8 cellular contexts compared by ENCODE assay signal in the genomic region with DNA sequence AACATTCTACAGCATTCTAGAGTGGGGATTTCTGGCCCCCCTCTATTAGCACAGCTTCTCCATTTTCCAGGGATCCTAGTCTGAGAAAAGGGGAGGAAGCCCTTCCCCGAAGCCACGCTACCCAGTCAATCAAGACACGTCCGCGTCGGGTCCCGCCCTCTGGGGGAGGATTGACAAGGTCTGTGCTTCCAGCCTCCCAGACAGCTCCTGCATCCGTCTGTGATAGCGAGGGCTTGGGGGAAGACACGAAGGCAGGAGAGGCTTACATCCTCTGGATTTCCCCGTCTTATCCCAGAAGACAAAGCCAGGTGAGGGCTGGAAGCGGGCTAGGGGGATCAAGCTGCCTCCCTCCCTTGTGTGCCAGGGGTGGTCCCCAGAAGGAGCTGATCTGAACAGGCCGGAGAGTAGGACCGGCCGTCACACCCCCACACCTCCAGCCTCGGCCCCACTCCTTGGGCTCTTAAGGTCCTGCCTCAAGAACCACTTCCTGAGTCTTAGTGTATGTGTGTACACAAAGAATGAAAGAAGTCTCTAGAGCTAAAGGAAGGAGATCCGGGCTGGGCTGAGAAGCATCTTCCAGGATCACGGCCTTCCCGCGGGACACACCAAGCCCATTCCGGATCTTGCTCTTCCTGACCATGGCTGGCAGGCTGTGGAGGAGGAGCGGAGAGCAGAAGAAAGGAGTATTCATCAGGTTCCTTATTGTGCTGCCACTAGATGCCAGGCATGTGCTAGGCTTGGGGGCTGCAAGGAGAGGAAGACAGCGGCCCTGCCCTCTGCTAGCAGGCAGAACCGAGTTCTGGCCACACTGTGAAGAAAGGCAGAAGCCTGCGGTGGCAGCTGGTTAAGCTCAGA. TPM values are rescaled to one million over a fixed set of nuclear protein-coding genes. Genes with fewer than 3 reads are reported as not detected.
DNase-seq lines count a peak whose midpoint lies in the region; ATAC-seq and TF ChIP-seq lines count a peak whose summit lies in the region.

No MANE protein-coding gene starts in this region.

- ATAC-seq in HG02678 (IDR thresholded peaks at IDR 0.05; ENCODE audit: unreplicated experiment) = peak; percentile 53

- peak overlapping the region; percentile 83 for H3K4me3 ChIP-seq in astrocyte of the spinal cord (ENCODE audit: low read depth, low read length)

- in situ Hi-C loops in astrocyte of the spinal cord (cut with HindIII; ENCODE audit: low sequenced_read_pairs) = no loop called here

- no peak for TF ChIP-seq CTCF in astrocyte of the spinal cord (IDR thresholded peaks at IDR 0.05; ENCODE audit: low read depth, low read length)

- DNase-seq in NCI-H1417 (lab: John Stamatoyannopoulos, UW) (peak; percentile 84 to 91 (median 89)), NCI-H1417 treated with DMSO at 0.1 percent for 48 hours (lab: John Stamatoyannopoulos, UW) (no peak), NCI-H1105 treated with DMSO at 0.1 percent for 48 hours (lab: John Stamatoyannopoulos, UW) (peak; percentile 52), SW480 (ENCODE audit: low spot score) (peak; percentile 87), astrocyte of the spinal cord (ENCODE audit: low read depth, low spot score) (peak; percentile 73), hippocampal formation (lab: John Stamatoyannopoulos, UW) (peak; percentile 83 to 86), pulmonary artery endothelial cell (ENCODE audit: low read depth, low spot score) (peak; percentile 77)

RNA-seq across cellular contexts. Expression of a gene that starts 1.0 kb away (rescaled TPM):
- total RNA-seq in pulmonary artery endothelial cell = 1,224 and 1,479 TPM in 2 replicates

RNA-seq across cellular contexts. Expression of a gene that starts 9.6 kb away (rescaled TPM):
- 0.63 and 0.79 TPM in 2 replicates for total RNA-seq in pulmonary artery endothelial cell

RNA-seq across cellular contexts. Expression of a gene that starts 13.1 kb away (rescaled TPM):
- 3.6 and 5.1 TPM in 2 replicates for total RNA-seq in pulmonary artery endothelial cell

RNA-seq across cellular contexts. Expression of a gene that starts 14.0 kb away (rescaled TPM):
- total RNA-seq in pulmonary artery endothelial cell = 53.6 and 62.4 TPM in 2 replicates

RNA-seq across cellular contexts. Expression of a gene that starts 22.1 kb away (rescaled TPM):
- 0.04 and 0.20 TPM in 2 replicates for total RNA-seq in pulmonary artery endothelial cell
